In the genomic region with DNA sequence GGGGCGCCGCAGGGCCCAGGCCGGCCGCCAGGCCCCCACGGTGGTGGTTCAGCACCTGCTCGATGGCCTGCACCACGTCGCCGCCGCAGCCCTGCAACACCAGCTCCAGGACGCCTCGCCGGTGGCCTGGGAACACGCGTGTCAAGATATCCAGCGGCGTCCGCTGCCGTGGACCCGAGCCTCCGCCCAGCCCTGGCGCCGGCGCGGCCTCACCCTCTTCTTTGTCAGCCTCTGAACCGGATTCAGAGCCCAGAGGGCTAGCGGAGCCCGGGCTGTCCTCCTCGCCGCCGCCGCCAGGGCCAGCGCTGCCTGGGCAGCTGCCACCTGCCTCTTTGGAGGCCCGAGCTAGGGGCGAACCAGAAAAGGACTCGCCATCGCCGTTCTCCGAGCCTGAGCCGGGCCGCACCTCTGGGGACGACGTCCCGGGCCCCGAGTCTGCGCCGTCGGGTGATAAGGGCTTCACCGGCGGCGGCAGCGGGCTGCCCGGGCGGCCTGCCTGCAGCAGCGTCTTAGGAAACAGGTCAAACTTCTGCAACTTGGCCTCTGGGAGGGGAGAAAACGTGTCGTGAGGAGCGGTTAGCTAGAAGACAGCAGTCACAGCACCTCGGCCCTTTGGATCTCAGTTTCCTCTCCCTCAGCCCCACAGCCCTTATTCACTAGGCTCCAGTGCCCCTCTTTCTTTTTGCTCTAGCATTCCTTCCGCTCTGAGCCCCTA, we compare ENCODE assay signal across 10 cellular contexts. TPM values are rescaled to one million over a fixed set of nuclear protein-coding genes. Genes with fewer than 3 reads are reported as not detected.
DNase-seq lines count a peak whose midpoint lies in the region; ATAC-seq, FAIRE-seq and TF ChIP-seq lines count a peak whose summit lies in the region.
"Had no signal": no experiment of that assay in that cellular context is flagged by ENCODE, and none has a peak within 500 bp of the region (broad histone marks: within the 10 kb centered on the region; RNA-seq: fewer than 3 reads in every experiment).

No MANE protein-coding gene starts in this region.

- H3K9me3 ChIP-seq in CD4-positive, alpha-beta memory T cell (ENCODE audit: control insufficient read depth in 1 of 2, low read length in 2 of 2), result no peaks in the 10 kb centered on the region

- peaks cover 0 to 4% (median under 1%) of the 10 kb centered on the region in 8 donors for H3K9me3 Mint-ChIP-seq in CD4-positive, alpha-beta memory T cell
- H3K9me3 Mint-ChIP-seq in neural crest cell, result no peaks in the 10 kb centered on the region

- ATAC-seq in HG02938 (IDR thresholded peaks at IDR 0.05; ENCODE audit: unreplicated experiment), result no peak

- TF ChIP-seq POLR2A in GM12892 (IDR thresholded peaks at IDR 0.05; ENCODE audit: low read depth, low read length), result no peak

- peaks cover 0 to 3% of the 10 kb centered on the region in 2 donors for H3K36me3 Mint-ChIP-seq in CD4-positive, alpha-beta memory T cell
- H3K36me3 Mint-ChIP-seq in neural crest cell (ENCODE audit: low read depth), result peaks cover 10% of the 10 kb centered on the region

- peak overlapping the region in 1 of 7 donors; percentile 59 for H3K27ac Mint-ChIP-seq in CD4-positive, alpha-beta memory T cell
- no peak overlapping the region for H3K27ac Mint-ChIP-seq in neural crest cell (ENCODE audit: unreplicated experiment)

- peak overlapping the region in 5 of 8 donors; percentile 3 to 75 (median 61) for H3K4me3 Mint-ChIP-seq in CD4-positive, alpha-beta memory T cell
- peak overlapping the region; percentile 71 for H3K4me3 Mint-ChIP-seq in neural crest cell

- FAIRE-seq in GM12892 (lab: Jason Lieb, UNC), result no peak

- H3K27me3 ChIP-seq in CD4-positive, alpha-beta memory T cell (ENCODE audit: insufficient read depth, low read length), result peaks cover 34% of the 10 kb centered on the region

- H3K36me3 ChIP-seq in CD4-positive, alpha-beta memory T cell (ENCODE audit: insufficient read depth, low read length), result no peaks in the 10 kb centered on the region

- TF ChIP-seq CTCF in neural crest cell (conservative IDR thresholded peaks at IDR 0.05), result peak; percentile 49

- CTCF ChIA-PET in CD4-positive, alpha-beta memory T cell (lab: Charles Lee; ENCODE audit: partially characterized antibody), result no interaction called here

- H3K27me3 Mint-ChIP-seq in CD4-positive, alpha-beta memory T cell, result peaks cover 51 to 59% of the 10 kb centered on the region in 2 donors
- H3K27me3 Mint-ChIP-seq in neural crest cell (ENCODE audit: low read depth), result peaks cover 96% of the 10 kb centered on the region

- DNase-seq in CD4-positive, alpha-beta memory T cell, result no peak
- peak; percentile 81 for DNase-seq in HuH-7.5 (ENCODE audit: low spot score)
- DNase-seq in ecto neural progenitor cell (ENCODE audit: low spot score), result peak; percentile 80
- DNase-seq in neural crest cell (ENCODE audit: low read depth, low spot score), result no peak
- no peak for DNase-seq in GM12892 (ENCODE audit: insufficient read length)
- no peak for DNase-seq in globus pallidus (ENCODE audit: low spot score)
- DNase-seq in activated naive CD4-positive, alpha-beta T cell treated with anti-CD3 and anti-CD28 coated beads, Interleukin-2, amount 50 U/mL, for 16 hours, result no peak
- DNase-seq: GDM1, left cardiac atrium had no signal

- H3K4me3 ChIP-seq in CD4-positive, alpha-beta memory T cell (ENCODE audit: low read length in 2 of 2), result no peak overlapping the region

- POLR2A ChIA-PET in CD4-positive, alpha-beta memory T cell (lab: Charles Lee; ENCODE audit: partially characterized antibody), result no interaction called here

- H3K4me1 ChIP-seq in CD4-positive, alpha-beta memory T cell (ENCODE audit: insufficient read depth, low read length), result peaks cover 16% of the 10 kb centered on the region

- peaks cover 25 to 60% (median 46%) of the 10 kb centered on the region in 4 donors for H3K4me1 Mint-ChIP-seq in CD4-positive, alpha-beta memory T cell
- peaks cover 30% of the 10 kb centered on the region for H3K4me1 Mint-ChIP-seq in neural crest cell

- no peak overlapping the region for H3K27ac ChIP-seq in CD4-positive, alpha-beta memory T cell (ENCODE audit: low read depth, low read length)

- intact Hi-C loops in CD4-positive, alpha-beta memory T cell (cut with micrococcal nuclease), result no loop called here

RNA-seq across cellular contexts. Expression of a gene that starts 3.9 kb away (rescaled TPM):
- total RNA-seq in CD4-positive, alpha-beta memory T cell, result not detected
- not detected for polyA plus RNA-seq in CD4-positive, alpha-beta memory T cell
- total RNA-seq in neural crest cell, result 0.18 TPM in 1 of 2 replicates, not detected in the other
- polyA plus RNA-seq in GM12892 (2012; ENCODE audit: missing spikeins), result not detected
- total RNA-seq: left cardiac atrium had no signal

Comparison
In these comparisons a context has a peak if more than half of its experiments do, and no peak if none do; other contexts are left out.
1. DNase-seq: peak in HuH-7.5 (single experiment) and ecto neural progenitor cell (single experiment); none in CD4-positive, alpha-beta memory T cell (0 of 5), neural crest cell (single experiment), GM12892 (single experiment), globus pallidus (single experiment) and activated naive CD4-positive, alpha-beta T cell treated with anti-CD3 and anti-CD28 coated beads, Interleukin-2, amount 50 U/mL, for 16 hours (single experiment).